In the genomic region with DNA sequence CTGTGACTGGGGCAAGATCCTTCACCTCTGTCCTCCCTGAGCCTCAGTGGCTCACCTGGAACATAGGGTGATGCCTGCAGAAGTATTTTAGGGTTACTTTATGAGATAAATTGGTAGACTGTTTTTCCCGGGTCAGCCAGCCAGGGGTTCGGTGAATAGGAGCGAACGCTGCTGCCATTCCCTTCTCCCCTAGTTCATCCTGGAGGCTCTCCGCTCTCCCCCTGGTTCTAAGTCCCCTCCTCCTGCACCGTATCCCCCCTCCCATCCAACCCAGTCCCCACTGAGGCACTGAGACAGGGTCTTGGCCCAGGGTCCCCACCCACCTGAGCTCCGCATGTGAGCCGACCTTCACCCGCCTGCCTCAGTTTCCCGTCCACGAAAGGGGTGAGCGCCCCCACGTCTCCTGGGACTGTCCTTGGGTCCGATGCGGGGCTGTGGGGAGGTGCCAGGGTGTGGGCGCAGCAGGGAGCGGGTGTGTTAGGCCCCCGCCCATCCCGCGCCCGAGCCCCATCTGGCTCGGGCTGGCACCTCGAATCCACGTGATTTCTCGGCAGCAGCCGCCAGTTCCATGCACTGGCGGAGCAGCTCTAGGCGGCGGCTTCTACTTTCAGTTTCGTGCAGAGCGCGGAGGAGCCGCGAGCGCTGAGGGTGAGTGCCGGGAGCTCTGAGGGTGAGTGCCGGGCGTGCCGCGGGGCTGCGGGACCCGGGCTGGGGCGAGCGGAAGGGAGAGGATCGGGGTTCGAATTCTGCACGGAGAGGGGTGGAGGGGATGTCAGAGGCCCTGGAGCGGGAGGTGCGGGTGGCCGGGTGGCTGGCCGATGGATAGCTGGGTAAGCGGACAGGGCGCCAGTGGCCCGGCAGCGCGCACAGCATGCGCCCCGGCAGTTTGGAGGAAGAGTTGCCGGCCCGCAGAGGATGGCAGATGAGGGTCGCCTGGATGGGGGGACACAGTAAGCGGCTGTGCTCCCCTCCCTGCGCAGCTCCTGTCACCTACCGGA, we compare ENCODE assay signal across 8 cellular contexts. TPM values are rescaled to one million over a fixed set of nuclear protein-coding genes. Genes with fewer than 3 reads are reported as not detected.
DNase-seq lines count a peak whose midpoint lies in the region; ATAC-seq and TF ChIP-seq lines count a peak whose summit lies in the region.

A gene with protein sequence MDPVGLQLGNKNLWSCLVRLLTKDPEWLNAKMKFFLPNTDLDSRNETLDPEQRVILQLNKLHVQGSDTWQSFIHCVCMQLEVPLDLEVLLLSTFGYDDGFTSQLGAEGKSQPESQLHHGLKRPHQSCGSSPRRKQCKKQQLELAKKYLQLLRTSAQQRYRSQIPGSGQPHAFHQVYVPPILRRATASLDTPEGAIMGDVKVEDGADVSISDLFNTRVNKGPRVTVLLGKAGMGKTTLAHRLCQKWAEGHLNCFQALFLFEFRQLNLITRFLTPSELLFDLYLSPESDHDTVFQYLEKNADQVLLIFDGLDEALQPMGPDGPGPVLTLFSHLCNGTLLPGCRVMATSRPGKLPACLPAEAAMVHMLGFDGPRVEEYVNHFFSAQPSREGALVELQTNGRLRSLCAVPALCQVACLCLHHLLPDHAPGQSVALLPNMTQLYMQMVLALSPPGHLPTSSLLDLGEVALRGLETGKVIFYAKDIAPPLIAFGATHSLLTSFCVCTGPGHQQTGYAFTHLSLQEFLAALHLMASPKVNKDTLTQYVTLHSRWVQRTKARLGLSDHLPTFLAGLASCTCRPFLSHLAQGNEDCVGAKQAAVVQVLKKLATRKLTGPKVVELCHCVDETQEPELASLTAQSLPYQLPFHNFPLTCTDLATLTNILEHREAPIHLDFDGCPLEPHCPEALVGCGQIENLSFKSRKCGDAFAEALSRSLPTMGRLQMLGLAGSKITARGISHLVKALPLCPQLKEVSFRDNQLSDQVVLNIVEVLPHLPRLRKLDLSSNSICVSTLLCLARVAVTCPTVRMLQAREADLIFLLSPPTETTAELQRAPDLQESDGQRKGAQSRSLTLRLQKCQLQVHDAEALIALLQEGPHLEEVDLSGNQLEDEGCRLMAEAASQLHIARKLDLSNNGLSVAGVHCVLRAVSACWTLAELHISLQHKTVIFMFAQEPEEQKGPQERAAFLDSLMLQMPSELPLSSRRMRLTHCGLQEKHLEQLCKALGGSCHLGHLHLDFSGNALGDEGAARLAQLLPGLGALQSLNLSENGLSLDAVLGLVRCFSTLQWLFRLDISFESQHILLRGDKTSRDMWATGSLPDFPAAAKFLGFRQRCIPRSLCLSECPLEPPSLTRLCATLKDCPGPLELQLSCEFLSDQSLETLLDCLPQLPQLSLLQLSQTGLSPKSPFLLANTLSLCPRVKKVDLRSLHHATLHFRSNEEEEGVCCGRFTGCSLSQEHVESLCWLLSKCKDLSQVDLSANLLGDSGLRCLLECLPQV (N-terminal part only) (plus strand): TSS at position 610 of the 998 bp plus-strand sequence. CDS start 31,156 bp downstream, outside the sequence.

- H3K4me3 ChIP-seq in esophagus muscularis mucosa: peak within 1 kb of the TSS; percentile 77 to 97 (median 86)

- H3K4me1 Mint-ChIP-seq in activated T-cell treated with anti-CD3 and anti-CD28 coated beads, Interleukin-2, amount 50 U/mL, for 4 hours (ENCODE audit: low read depth): peaks cover 67% of the 10 kb centered on the region

- DNase-seq in COLO829 (ENCODE audit: low spot score) (peak; percentile 71), HS-27A (ENCODE audit: low read depth) (peak; percentile 59), esophagus muscularis mucosa (ENCODE audit: extremely low spot score) (peak; percentile 95), myocyte (ENCODE audit: low read depth) (peak; percentile 89)
- DNase-seq in activated T-cell treated with anti-CD3 and anti-CD28 coated beads, Interleukin-2, amount 50 U/mL, for 4 hours: peak; percentile 97
- peak; percentile 90 to 92 for DNase-seq in stimulated activated CD8-positive, alpha-beta memory T cell treated with anti-CD3 and anti-CD28 coated beads, Interleukin-7, amount 100 ng/mL, for 4 hours (ENCODE audit: low read depth in 2 of 2)

- TF ChIP-seq POLR2A in esophagus muscularis mucosa (IDR thresholded peaks at IDR 0.05; ENCODE audit: low read depth): peak; percentile 41

- H3K27me3 Mint-ChIP-seq in activated T-cell treated with anti-CD3 and anti-CD28 coated beads, Interleukin-2, amount 50 U/mL, for 4 hours (ENCODE audit: low read depth): no peaks in the 10 kb centered on the region

- TF ChIP-seq EP300 in esophagus muscularis mucosa (IDR thresholded peaks at IDR 0.05): no peak

- no peaks in the 10 kb centered on the region for H3K27me3 ChIP-seq in esophagus muscularis mucosa

- H3K36me3 Mint-ChIP-seq in activated T-cell treated with anti-CD3 and anti-CD28 coated beads, Interleukin-2, amount 50 U/mL, for 4 hours (ENCODE audit: insufficient read depth): peaks cover 42% of the 10 kb centered on the region

- no peaks in the 10 kb centered on the region for H3K9me3 Mint-ChIP-seq in activated T-cell treated with anti-CD3 and anti-CD28 coated beads, Interleukin-2, amount 50 U/mL, for 4 hours

- intact Hi-C loops in esophagus muscularis mucosa (cut with DNase I): no loop called here

- 8% methylated on average over 16 of the region's 64 CpGs for WGBS in esophagus muscularis mucosa

- H3K4me1 ChIP-seq in esophagus muscularis mucosa: peaks cover 43 to 69% (median 54%) of the 10 kb centered on the region in 4 donors

- H3K4me3 Mint-ChIP-seq in activated T-cell treated with anti-CD3 and anti-CD28 coated beads, Interleukin-2, amount 50 U/mL, for 4 hours: peak within 1 kb of the TSS; percentile 99

- TF ChIP-seq CTCF in esophagus muscularis mucosa (IDR thresholded peaks at IDR 0.05): no peak

- peak within 1 kb of the TSS; percentile 69 to 90 (median 87) for H3K27ac ChIP-seq in esophagus muscularis mucosa (replicated peaks in 1 of 4)

- no peaks in the 10 kb centered on the region for H3K9me3 ChIP-seq in esophagus muscularis mucosa

- ATAC-seq in GM19463 (IDR thresholded peaks at IDR 0.05; ENCODE audit: unreplicated experiment): peak; percentile 80
- peak; percentile 79 for ATAC-seq in activated T-cell treated with anti-CD3 and anti-CD28 coated beads, Interleukin-2, amount 50 U/mL, for 4 hours

- H3K36me3 ChIP-seq in esophagus muscularis mucosa: no peaks in the 10 kb centered on the region

TF ChIP-seq in PFSK-1, 5 proteins besides CTCF, POLR2A, EP300 and RAD21:
- TF ChIP-seq TAF1 (IDR thresholded peaks at IDR 0.05; ENCODE audit: borderline replicate concordance, insufficient read depth, low read length) (peak; percentile 42; the same call in 1 of the 2 replicates), POLR2AphosphoS5 (IDR thresholded peaks at IDR 0.05; ENCODE audit: low read depth, low read length) (no peak)

RNA-seq across cellular contexts. Expression of the gene that starts here (rescaled TPM):
- polyA plus RNA-seq in PFSK-1 (2012; ENCODE audit: insufficient read length, low read depth): 0.93 TPM
- total RNA-seq in activated T-cell treated with anti-CD3 and anti-CD28 coated beads, Interleukin-2, amount 50 U/mL, for 4 hours: 100 to 1,000 TPM; 143 to 180 (median 158) TPM
- total RNA-seq in esophagus muscularis mucosa: 10 to 100 TPM; 14.4 to 22.5 (median 16.6) TPM
- 10.0 and 15.7 TPM in 2 replicates for total RNA-seq in myocyte
- 10.5 TPM for polyA plus RNA-seq in myocyte (2012)

Comparison
In these comparisons a context has a peak if more than half of its experiments do, and no peak if none do; other contexts are left out.
1. Peak in every context shown above with its lines: DNase-seq, ATAC-seq, H3K4me3 ChIP-seq and H3K27ac ChIP-seq.